In the genomic region with DNA sequence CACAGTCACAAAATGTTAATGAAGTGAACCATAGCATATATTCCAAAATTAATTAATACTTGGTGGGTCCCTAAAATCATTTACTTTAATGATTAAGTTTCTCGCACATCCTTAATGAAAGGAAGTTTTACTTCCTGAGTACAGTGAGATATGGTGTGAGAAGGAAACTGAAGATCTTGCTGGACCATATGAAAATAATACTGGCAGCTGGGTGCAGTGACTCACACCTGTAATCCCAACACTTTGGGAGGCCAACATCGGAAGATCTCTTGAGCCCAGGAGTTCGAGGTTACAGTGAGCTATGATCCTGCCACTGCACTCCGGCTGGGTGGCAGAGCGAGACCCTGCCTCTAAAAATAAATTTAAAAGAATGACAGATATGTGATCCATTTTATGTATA, we compare ENCODE assay signal across 15 cellular contexts.
DNase-seq lines count a peak whose midpoint lies in the region; ATAC-seq and TF ChIP-seq lines count a peak whose summit lies in the region.
"Had no signal": no experiment of that assay in that cellular context is flagged by ENCODE, and none has a peak within 500 bp of the region (broad histone marks: within the 10 kb centered on the region; RNA-seq: fewer than 3 reads in every experiment).

No MANE protein-coding gene starts in this region.

- no peak overlapping the region for H3K4me3 ChIP-seq in brain microvascular endothelial cell (ENCODE audit: low read depth, low read length)
- H3K4me3 ChIP-seq: GM23248 had no signal

- no peaks in the 10 kb centered on the region for H3K27me3 ChIP-seq in brain microvascular endothelial cell (replicated peaks)

- H3K27ac ChIP-seq in brain microvascular endothelial cell (no peak overlapping the region), RWPE1 (no peak overlapping the region)
- H3K27ac ChIP-seq: GM23248 had no signal

- POLR2A ChIA-PET in RWPE1 (lab: Yijun Ruan, JAX; ENCODE audit: low non-redundant PET) = no interaction called here

- CTCF ChIA-PET in RWPE1 (lab: Yijun Ruan, JAX) = no interaction called here

- DNase-seq in DMS53 (lab: John Stamatoyannopoulos, UW) (peak; percentile 10), DMS53 treated with DMSO at 0.1 percent for 48 hours (lab: John Stamatoyannopoulos, UW; ENCODE audit: unreplicated experiment) (peak; percentile 1), brain microvascular endothelial cell (peak; percentile 4), iris pigment epithelial cell (ENCODE audit: low read depth) (peak; percentile 8), ecto neural progenitor cell (ENCODE audit: low spot score) (no peak), RWPE1 (ENCODE audit: low spot score) (no peak)
- DNase-seq: C1 segment of cervical spinal cord; Calu3; CD4-positive, alpha-beta memory T cell; COR-L47; DND-41; GM23248; H7; HCEC 1CT had no signal

- TF ChIP-seq CTCF in brain microvascular endothelial cell (IDR thresholded peaks at IDR 0.05; ENCODE audit: low read depth, low read length, missing control alignments) = no peak
- no peak for TF ChIP-seq CTCF in RWPE1 (conservative IDR thresholded peaks at IDR 0.05; ENCODE audit: low read depth)

- H3K36me3 ChIP-seq in brain microvascular endothelial cell (replicated peaks) = no peaks in the 10 kb centered on the region

- ATAC-seq in GM19467 (IDR thresholded peaks at IDR 0.05; ENCODE audit: unreplicated experiment) = no peak

- in situ Hi-C loops in brain microvascular endothelial cell (cut with HindIII; ENCODE audit: low pct_ligation_motif_present, low sequenced_read_pairs) = no loop called here

Comparison
In these comparisons a context has a peak if more than half of its experiments do, and no peak if none do; other contexts are left out.
1. DNase-seq: peak in DMS53 (single experiment), DMS53 treated with DMSO at 0.1 percent for 48 hours (single experiment), brain microvascular endothelial cell (single experiment) and iris pigment epithelial cell (single experiment); none in ecto neural progenitor cell (single experiment) and RWPE1 (single experiment).